ENCODE assay signal across 19 cellular contexts in genomic region chr3:143343944-143344343, GRCh38.
"Had no signal": no experiment of that assay in that cellular context is flagged by ENCODE, and none has a peak within 500 bp of the region (broad histone marks: within the 10 kb centered on the region; RNA-seq: fewer than 3 reads in every experiment).

No MANE protein-coding gene starts in this region.

- H2AFZ ChIP-seq: hepatocyte, parathyroid adenoma had no signal

- DNase-seq: cortex of kidney; dorsolateral prefrontal cortex; effector CD8-positive, alpha-beta T cell; head of caudate nucleus; kidney glomerular epithelial cell; mucosa of descending colon; psoas muscle; sigmoid colon; stimulated activated CD4-positive, alpha-beta T cell treated with anti-CD3 and anti-CD28 coated beads, Interleukin-2, amount 100 ng/mL, for 24 hours; stimulated activated naive CD4-positive, alpha-beta T cell treated with Interleukin-2 at 50 U/mL for 16 hours; tibial artery; upper lobe of left lung; uterus had no signal

- H3K27ac ChIP-seq: hepatocyte, parathyroid adenoma, psoas muscle, right atrium auricular region, sigmoid colon, skin epidermis, tibial artery, upper lobe of left lung, uterus had no signal

- H3K4me3 ChIP-seq: dorsolateral prefrontal cortex, hepatocyte, mucosa of descending colon, psoas muscle, right atrium auricular region, sigmoid colon, skin epidermis, tibial artery, upper lobe of left lung, uterus had no signal

- H3K4me2 ChIP-seq: hepatocyte had no signal

- H3K79me2 ChIP-seq: hepatocyte, parathyroid adenoma had no signal

- H3K36me3 ChIP-seq: right atrium auricular region, sigmoid colon, tibial artery, upper lobe of left lung, uterus had no signal

- H3K4me1 ChIP-seq: parathyroid adenoma, psoas muscle, right atrium auricular region, sigmoid colon, tibial artery, upper lobe of left lung, uterus had no signal

- H3K9ac ChIP-seq: parathyroid adenoma had no signal

- H3K9me3 ChIP-seq: mucosa of descending colon, psoas muscle, right atrium auricular region, sigmoid colon, tibial artery, upper lobe of left lung, uterus had no signal

- H3K27me3 ChIP-seq: dorsolateral prefrontal cortex, hepatocyte, right atrium auricular region, sigmoid colon, tibial artery, upper lobe of left lung, uterus had no signal

- ATAC-seq: esophagus mucosa, mucosa of descending colon, psoas muscle had no signal

- FAIRE-seq: islet of Langerhans had no signal
